ENCODE assay signal across 1 cellular context in the genomic region with DNA sequence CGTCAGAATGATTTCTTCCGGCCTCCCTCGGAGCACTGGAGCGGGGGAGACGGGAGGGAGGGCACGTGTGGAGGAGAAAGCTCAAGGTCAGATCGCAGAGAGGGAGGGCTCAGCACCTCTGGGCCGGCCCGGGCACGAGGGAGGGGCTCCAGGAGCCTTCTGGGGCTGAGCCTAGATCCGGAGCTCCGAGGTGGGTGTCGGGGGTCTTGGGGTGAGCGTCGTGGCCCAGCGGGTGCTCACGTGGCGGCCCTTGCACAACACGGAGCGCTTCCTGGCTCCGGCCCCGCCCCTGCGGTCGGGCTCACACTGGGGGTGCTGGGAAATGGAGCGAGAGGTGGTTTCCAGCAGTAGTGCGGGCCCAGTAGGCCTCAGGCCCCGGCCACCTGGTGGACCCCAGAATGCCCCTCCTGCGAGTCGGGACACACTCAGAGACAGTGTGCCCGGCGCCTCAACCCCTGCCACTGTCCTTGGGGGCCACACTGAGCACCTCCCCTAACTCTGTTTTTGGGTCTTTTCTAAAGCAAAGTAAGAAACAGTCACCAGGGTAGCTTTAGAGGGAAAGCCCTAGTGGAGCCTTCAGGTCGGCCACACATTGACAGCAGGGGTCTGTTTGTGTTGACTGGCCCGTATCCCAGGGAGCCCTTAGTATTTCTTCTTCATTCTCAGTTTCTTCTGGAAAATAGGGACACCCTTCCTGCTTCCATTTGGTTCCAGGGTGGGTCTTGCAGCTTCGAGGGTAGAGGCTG.
TF ChIP-seq lines count a peak whose summit lies in the region.

No MANE protein-coding gene starts in this region.

TF ChIP-seq in K562, 482 proteins besides CTCF, POLR2A, EP300 and RAD21 (continued from another document and continues in another):
- TF ChIP-seq, protein P1, sequence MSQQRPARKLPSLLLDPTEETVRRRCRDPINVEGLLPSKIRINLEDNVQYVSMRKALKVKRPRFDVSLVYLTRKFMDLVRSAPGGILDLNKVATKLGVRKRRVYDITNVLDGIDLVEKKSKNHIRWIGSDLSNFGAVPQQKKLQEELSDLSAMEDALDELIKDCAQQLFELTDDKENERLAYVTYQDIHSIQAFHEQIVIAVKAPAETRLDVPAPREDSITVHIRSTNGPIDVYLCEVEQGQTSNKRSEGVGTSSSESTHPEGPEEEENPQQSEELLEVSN (IDR thresholded peaks at IDR 0.05; ENCODE audit: borderline replicate concordance in 1 of 2, extremely low read depth in 1 of 2, insufficient read depth in 1 of 2, insufficient read length in 1 of 2, low read depth in 1 of 2, low read length in 1 of 2, poor library complexity in 1 of 2, severe bottlenecking in 1 of 2), result peak; percentile 94 to 95
- peak; percentile 97 for TF ChIP-seq ESRRA (IDR thresholded peaks at IDR 0.05; ENCODE audit: borderline replicate concordance, low read depth)
- TF ChIP-seq, protein P2, sequence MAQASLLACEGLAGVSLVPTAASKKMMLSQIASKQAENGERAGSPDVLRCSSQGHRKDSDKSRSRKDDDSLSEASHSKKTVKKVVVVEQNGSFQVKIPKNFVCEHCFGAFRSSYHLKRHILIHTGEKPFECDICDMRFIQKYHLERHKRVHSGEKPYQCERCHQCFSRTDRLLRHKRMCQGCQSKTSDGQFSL (CRISPR knock-in tag; IDR thresholded peaks at IDR 0.05), result no peak
- TF ChIP-seq, protein P2 (tag; IDR thresholded peaks at IDR 0.05), result peak in 1 of 2 experiments; percentile 42; a peak in 1 of 4 replicates
- peak; percentile 1; the same call in 1 of the 2 replicates for TF ChIP-seq POLR2AphosphoS5 (IDR thresholded peaks at IDR 0.05; ENCODE audit: control insufficient read depth, insufficient read depth, low read depth, low read length)
- peak; percentile 85 for TF ChIP-seq RBFOX2 (IDR thresholded peaks at IDR 0.05; ENCODE audit: low read depth, low read length)
- peak; percentile 69; the same call in 1 of the 2 replicates for TF ChIP-seq OTX1 (CRISPR knock-in tag; IDR thresholded peaks at IDR 0.05)
- TF ChIP-seq DPF2 (IDR thresholded peaks at IDR 0.05), result no peak
- TF ChIP-seq CEBPB (tag; IDR thresholded peaks at IDR 0.05), result peak; percentile 98
- TF ChIP-seq CBX8 (IDR thresholded peaks at IDR 0.05; ENCODE audit: borderline replicate concordance, extremely low read depth, low read depth, low read length, poor library complexity, severe bottlenecking), result no peak
- no peak for TF ChIP-seq SMAD2 (IDR thresholded peaks at IDR 0.05; ENCODE audit: low read depth, low read length)
- TF ChIP-seq, protein P3, sequence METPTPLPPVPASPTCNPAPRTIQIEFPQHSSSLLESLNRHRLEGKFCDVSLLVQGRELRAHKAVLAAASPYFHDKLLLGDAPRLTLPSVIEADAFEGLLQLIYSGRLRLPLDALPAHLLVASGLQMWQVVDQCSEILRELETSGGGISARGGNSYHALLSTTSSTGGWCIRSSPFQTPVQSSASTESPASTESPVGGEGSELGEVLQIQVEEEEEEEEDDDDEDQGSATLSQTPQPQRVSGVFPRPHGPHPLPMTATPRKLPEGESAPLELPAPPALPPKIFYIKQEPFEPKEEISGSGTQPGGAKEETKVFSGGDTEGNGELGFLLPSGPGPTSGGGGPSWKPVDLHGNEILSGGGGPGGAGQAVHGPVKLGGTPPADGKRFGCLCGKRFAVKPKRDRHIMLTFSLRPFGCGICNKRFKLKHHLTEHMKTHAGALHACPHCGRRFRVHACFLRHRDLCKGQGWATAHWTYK (CRISPR knock-in tag; IDR thresholded peaks at IDR 0.05), result peak; percentile 85; the same call in 1 of the 2 replicates
- TF ChIP-seq XRCC5 (IDR thresholded peaks at IDR 0.05; ENCODE audit: low read depth, low read length), result peak; percentile 82; the same call in 1 of the 2 replicates
- TF ChIP-seq ADNP (tag; IDR thresholded peaks at IDR 0.05), result no peak
- TF ChIP-seq, protein P4, sequence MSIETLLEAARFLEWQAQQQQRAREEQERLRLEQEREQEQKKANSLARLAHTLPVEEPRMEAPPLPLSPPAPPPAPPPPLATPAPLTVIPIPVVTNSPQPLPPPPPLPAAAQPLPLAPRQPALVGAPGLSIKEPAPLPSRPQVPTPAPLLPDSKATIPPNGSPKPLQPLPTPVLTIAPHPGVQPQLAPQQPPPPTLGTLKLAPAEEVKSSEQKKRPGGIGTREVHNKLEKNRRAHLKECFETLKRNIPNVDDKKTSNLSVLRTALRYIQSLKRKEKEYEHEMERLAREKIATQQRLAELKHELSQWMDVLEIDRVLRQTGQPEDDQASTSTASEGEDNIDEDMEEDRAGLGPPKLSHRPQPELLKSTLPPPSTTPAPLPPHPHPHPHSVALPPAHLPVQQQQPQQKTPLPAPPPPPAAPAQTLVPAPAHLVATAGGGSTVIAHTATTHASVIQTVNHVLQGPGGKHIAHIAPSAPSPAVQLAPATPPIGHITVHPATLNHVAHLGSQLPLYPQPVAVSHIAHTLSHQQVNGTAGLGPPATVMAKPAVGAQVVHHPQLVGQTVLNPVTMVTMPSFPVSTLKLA (conservative IDR thresholded peaks at IDR 0.05), result peak; percentile 95 to 97
- TF ChIP-seq, protein P5, sequence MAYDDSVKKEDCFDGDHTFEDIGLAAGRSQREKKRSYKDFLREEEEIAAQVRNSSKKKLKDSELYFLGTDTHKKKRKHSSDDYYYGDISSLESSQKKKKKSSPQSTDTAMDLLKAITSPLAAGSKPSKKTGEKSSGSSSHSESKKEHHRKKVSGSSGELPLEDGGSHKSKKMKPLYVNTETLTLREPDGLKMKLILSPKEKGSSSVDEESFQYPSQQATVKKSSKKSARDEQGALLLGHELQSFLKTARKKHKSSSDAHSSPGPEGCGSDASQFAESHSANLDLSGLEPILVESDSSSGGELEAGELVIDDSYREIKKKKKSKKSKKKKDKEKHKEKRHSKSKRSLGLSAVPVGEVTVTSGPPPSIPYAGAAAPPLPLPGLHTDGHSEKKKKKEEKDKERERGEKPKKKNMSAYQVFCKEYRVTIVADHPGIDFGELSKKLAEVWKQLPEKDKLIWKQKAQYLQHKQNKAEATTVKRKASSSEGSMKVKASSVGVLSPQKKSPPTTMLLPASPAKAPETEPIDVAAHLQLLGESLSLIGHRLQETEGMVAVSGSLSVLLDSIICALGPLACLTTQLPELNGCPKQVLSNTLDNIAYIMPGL (CRISPR knock-in tag; IDR thresholded peaks at IDR 0.05), result no peak; the same call in 1 of the 2 replicates
- 0 out of 4 replicates have a peak, but pooled peaks of 1 of the 2 experiments have one; percentile 27 for TF ChIP-seq FOXA3 (CRISPR knock-in tag; conservative IDR thresholded peaks at IDR 0.05 in 1 of 2, IDR thresholded peaks at IDR 0.05 in 1 of 2)
- peak; percentile 83; the same call in 1 of the 2 replicates for TF ChIP-seq KLF6 (CRISPR knock-in tag; IDR thresholded peaks at IDR 0.05; ENCODE audit: borderline replicate concordance)
- peak; percentile 65 for TF ChIP-seq RAD51 (IDR thresholded peaks at IDR 0.05; ENCODE audit: borderline replicate concordance, low read depth)
- TF ChIP-seq, protein P6, sequence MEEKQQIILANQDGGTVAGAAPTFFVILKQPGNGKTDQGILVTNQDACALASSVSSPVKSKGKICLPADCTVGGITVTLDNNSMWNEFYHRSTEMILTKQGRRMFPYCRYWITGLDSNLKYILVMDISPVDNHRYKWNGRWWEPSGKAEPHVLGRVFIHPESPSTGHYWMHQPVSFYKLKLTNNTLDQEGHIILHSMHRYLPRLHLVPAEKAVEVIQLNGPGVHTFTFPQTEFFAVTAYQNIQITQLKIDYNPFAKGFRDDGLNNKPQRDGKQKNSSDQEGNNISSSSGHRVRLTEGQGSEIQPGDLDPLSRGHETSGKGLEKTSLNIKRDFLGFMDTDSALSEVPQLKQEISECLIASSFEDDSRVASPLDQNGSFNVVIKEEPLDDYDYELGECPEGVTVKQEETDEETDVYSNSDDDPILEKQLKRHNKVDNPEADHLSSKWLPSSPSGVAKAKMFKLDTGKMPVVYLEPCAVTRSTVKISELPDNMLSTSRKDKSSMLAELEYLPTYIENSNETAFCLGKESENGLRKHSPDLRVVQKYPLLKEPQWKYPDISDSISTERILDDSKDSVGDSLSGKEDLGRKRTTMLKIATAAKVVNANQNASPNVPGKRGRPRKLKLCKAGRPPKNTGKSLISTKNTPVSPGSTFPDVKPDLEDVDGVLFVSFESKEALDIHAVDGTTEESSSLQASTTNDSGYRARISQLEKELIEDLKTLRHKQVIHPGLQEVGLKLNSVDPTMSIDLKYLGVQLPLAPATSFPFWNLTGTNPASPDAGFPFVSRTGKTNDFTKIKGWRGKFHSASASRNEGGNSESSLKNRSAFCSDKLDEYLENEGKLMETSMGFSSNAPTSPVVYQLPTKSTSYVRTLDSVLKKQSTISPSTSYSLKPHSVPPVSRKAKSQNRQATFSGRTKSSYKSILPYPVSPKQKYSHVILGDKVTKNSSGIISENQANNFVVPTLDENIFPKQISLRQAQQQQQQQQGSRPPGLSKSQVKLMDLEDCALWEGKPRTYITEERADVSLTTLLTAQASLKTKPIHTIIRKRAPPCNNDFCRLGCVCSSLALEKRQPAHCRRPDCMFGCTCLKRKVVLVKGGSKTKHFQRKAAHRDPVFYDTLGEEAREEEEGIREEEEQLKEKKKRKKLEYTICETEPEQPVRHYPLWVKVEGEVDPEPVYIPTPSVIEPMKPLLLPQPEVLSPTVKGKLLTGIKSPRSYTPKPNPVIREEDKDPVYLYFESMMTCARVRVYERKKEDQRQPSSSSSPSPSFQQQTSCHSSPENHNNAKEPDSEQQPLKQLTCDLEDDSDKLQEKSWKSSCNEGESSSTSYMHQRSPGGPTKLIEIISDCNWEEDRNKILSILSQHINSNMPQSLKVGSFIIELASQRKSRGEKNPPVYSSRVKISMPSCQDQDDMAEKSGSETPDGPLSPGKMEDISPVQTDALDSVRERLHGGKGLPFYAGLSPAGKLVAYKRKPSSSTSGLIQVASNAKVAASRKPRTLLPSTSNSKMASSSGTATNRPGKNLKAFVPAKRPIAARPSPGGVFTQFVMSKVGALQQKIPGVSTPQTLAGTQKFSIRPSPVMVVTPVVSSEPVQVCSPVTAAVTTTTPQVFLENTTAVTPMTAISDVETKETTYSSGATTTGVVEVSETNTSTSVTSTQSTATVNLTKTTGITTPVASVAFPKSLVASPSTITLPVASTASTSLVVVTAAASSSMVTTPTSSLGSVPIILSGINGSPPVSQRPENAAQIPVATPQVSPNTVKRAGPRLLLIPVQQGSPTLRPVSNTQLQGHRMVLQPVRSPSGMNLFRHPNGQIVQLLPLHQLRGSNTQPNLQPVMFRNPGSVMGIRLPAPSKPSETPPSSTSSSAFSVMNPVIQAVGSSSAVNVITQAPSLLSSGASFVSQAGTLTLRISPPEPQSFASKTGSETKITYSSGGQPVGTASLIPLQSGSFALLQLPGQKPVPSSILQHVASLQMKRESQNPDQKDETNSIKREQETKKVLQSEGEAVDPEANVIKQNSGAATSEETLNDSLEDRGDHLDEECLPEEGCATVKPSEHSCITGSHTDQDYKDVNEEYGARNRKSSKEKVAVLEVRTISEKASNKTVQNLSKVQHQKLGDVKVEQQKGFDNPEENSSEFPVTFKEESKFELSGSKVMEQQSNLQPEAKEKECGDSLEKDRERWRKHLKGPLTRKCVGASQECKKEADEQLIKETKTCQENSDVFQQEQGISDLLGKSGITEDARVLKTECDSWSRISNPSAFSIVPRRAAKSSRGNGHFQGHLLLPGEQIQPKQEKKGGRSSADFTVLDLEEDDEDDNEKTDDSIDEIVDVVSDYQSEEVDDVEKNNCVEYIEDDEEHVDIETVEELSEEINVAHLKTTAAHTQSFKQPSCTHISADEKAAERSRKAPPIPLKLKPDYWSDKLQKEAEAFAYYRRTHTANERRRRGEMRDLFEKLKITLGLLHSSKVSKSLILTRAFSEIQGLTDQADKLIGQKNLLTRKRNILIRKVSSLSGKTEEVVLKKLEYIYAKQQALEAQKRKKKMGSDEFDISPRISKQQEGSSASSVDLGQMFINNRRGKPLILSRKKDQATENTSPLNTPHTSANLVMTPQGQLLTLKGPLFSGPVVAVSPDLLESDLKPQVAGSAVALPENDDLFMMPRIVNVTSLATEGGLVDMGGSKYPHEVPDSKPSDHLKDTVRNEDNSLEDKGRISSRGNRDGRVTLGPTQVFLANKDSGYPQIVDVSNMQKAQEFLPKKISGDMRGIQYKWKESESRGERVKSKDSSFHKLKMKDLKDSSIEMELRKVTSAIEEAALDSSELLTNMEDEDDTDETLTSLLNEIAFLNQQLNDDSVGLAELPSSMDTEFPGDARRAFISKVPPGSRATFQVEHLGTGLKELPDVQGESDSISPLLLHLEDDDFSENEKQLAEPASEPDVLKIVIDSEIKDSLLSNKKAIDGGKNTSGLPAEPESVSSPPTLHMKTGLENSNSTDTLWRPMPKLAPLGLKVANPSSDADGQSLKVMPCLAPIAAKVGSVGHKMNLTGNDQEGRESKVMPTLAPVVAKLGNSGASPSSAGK (IDR thresholded peaks at IDR 0.05), result peak; percentile 99
- TF ChIP-seq ARID1B (IDR thresholded peaks at IDR 0.05), result peak; percentile 33; the same call in 1 of the 2 replicates
- TF ChIP-seq ZNF668 (CRISPR knock-in tag; IDR thresholded peaks at IDR 0.05), result no peak
- TF ChIP-seq, protein P7, sequence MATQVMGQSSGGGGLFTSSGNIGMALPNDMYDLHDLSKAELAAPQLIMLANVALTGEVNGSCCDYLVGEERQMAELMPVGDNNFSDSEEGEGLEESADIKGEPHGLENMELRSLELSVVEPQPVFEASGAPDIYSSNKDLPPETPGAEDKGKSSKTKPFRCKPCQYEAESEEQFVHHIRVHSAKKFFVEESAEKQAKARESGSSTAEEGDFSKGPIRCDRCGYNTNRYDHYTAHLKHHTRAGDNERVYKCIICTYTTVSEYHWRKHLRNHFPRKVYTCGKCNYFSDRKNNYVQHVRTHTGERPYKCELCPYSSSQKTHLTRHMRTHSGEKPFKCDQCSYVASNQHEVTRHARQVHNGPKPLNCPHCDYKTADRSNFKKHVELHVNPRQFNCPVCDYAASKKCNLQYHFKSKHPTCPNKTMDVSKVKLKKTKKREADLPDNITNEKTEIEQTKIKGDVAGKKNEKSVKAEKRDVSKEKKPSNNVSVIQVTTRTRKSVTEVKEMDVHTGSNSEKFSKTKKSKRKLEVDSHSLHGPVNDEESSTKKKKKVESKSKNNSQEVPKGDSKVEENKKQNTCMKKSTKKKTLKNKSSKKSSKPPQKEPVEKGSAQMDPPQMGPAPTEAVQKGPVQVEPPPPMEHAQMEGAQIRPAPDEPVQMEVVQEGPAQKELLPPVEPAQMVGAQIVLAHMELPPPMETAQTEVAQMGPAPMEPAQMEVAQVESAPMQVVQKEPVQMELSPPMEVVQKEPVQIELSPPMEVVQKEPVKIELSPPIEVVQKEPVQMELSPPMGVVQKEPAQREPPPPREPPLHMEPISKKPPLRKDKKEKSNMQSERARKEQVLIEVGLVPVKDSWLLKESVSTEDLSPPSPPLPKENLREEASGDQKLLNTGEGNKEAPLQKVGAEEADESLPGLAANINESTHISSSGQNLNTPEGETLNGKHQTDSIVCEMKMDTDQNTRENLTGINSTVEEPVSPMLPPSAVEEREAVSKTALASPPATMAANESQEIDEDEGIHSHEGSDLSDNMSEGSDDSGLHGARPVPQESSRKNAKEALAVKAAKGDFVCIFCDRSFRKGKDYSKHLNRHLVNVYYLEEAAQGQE (CRISPR knock-in tag; IDR thresholded peaks at IDR 0.05; ENCODE audit: low read depth), result peak; percentile 32; the same call in 1 of the 2 replicates
- peak; percentile 79 for TF ChIP-seq ELF1 (tag; IDR thresholded peaks at IDR 0.05)
- peak; percentile 50; the same call in 1 of the 2 replicates for TF ChIP-seq FOXP1 (CRISPR knock-in tag; IDR thresholded peaks at IDR 0.05)
- no peak for TF ChIP-seq ZNF316 (IDR thresholded peaks at IDR 0.05)
